Comparison of ENCODE assay signal across 10 cellular contexts in the genomic region with DNA sequence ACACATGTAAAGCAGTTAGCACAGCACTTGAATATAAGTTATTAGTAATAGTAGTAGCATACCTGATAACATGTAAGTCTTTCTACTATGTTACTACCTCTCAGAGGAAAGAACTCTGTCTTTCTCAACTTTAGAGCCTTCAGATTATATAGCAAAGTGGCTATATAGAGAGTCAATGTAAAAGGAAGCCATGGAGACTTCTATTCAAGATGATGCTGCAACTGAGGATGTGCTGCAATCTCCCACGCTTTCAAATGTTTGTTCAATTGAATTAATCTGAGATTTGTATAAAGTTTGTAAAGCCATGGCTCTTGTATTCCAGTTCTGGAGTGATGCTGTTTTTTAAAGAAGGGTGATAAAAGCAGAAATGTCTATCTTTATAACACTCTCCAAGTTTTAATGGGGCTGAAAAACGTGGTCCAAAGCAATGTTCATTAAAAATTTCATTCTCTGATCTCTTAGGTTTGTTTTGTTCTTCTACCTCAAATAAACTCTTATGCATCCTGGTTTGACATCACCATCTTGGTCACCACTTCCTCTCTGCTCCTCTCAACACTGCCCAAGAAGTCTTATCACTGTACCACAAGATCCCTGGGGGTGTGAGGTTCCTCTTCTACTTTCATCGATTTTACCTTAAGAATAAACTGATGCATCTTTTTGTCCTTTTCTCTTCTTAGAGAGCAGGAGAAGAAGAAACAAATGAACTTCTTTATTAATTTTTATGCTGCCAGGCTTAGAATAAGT. TPM values are rescaled to one million over a fixed set of nuclear protein-coding genes. Genes with fewer than 3 reads are reported as not detected.
DNase-seq lines count a peak whose midpoint lies in the region; ATAC-seq lines count a peak whose summit lies in the region.
"Had no signal": no experiment of that assay in that cellular context is flagged by ENCODE, and none has a peak within 500 bp of the region (broad histone marks: within the 10 kb centered on the region; RNA-seq: fewer than 3 reads in every experiment).

No MANE protein-coding gene starts in this region.

- H3K27ac Mint-ChIP-seq in IgD-negative memory B cell, result peak overlapping the region; percentile 26 to 97 (median 81)
- H3K27ac Mint-ChIP-seq in effector memory CD8-positive, alpha-beta T cell, result peak overlapping the region in 1 of 2 donors; percentile 28

- peaks cover 4% of the 10 kb centered on the region for H3K36me3 Mint-ChIP-seq in IgD-negative memory B cell
- peaks cover 4% of the 10 kb centered on the region for H3K36me3 Mint-ChIP-seq in effector memory CD8-positive, alpha-beta T cell (ENCODE audit: insufficient read depth)

- peak; percentile 84 for ATAC-seq in GM18511 (IDR thresholded peaks at IDR 0.05; ENCODE audit: unreplicated experiment)
- peak; percentile 79 for ATAC-seq in GM21528 (IDR thresholded peaks at IDR 0.05; ENCODE audit: low FRiP score, unreplicated experiment)
- ATAC-seq in effector memory CD8-positive, alpha-beta T cell (replicated peaks), result peak; percentile 89
- no peak for ATAC-seq in left cardiac atrium

- intact Hi-C loops in left cardiac atrium (cut with DNase I), result no loop called here

- peak in 2 of 3 experiments; percentile 2 to 3 for DNase-seq in effector memory CD8-positive, alpha-beta T cell
- DNase-seq in DMS79 (lab: John Stamatoyannopoulos, UW), result no peak
- no peak for DNase-seq in left cardiac atrium
- DNase-seq in activated effector memory CD4-positive, alpha-beta T cell treated with Interleukin-2 at 50 U/mL for 16 hours, result no peak
- DNase-seq in SW480 (ENCODE audit: low spot score), result no peak
- DNase-seq: NCI-H1436 had no signal

- peaks cover 14 to 35% (median 32%) of the 10 kb centered on the region in 3 donors for H3K4me1 Mint-ChIP-seq in IgD-negative memory B cell
- H3K4me1 Mint-ChIP-seq in effector memory CD8-positive, alpha-beta T cell (ENCODE audit: low read depth in 2 of 2), result peaks cover 4 to 16% of the 10 kb centered on the region in 2 donors

- no peaks in the 10 kb centered on the region for H3K27me3 Mint-ChIP-seq in IgD-negative memory B cell
- no peaks in the 10 kb centered on the region for H3K27me3 Mint-ChIP-seq in effector memory CD8-positive, alpha-beta T cell

- peaks cover 0 to 8% (median 4%) of the 10 kb centered on the region in 3 donors for H3K9me3 Mint-ChIP-seq in IgD-negative memory B cell
- no peaks in the 10 kb centered on the region for H3K9me3 Mint-ChIP-seq in effector memory CD8-positive, alpha-beta T cell

- H3K4me3 Mint-ChIP-seq in IgD-negative memory B cell, result peak overlapping the region; percentile 0 to 82 (median 40)
- peak overlapping the region in 1 of 2 donors; percentile 23 for H3K4me3 Mint-ChIP-seq in effector memory CD8-positive, alpha-beta T cell

RNA-seq across cellular contexts. Expression of gene C12orf42, which starts 40.6 kb away (rescaled TPM):
- 25.4 TPM for polyA plus RNA-seq in IgD-negative memory B cell
- not detected for total RNA-seq in left cardiac atrium
- total RNA-seq: dermis microvascular lymphatic vessel endothelial cell had no signal

Comparison
In these comparisons a context has a peak if more than half of its experiments do, and no peak if none do; other contexts are left out.
1. ATAC-seq: peak in GM18511 (single experiment), GM21528 (single experiment) and effector memory CD8-positive, alpha-beta T cell (single experiment); none in left cardiac atrium (0 of 2).
2. DNase-seq: peak in effector memory CD8-positive, alpha-beta T cell (2 of 3); none in DMS79 (single experiment), left cardiac atrium (single experiment), activated effector memory CD4-positive, alpha-beta T cell treated with Interleukin-2 at 50 U/mL for 16 hours (single experiment) and SW480 (single experiment).